In the genomic region with DNA sequence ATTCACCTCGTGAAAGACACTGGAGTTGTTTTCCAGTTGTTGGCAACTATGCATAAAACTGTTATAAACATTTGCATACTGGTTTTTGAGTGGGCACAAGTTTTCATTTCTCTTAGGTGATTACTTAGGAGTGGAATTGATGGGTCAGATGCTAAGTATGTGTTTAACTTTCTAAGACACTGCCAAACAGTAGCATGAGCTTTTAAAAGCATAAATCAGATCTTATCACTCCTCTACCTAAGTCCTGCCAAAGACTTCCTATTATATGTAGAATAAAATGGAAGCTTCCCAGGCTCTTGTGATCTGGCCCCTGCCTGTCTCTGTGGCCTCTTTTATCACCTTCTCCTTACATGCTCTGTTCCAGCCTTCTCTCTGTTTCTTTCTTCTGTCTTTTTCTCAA, we compare ENCODE assay signal across 21 cellular contexts.
"Had no signal": no experiment of that assay in that cellular context is flagged by ENCODE, and none has a peak within 500 bp of the region (broad histone marks: within the 10 kb centered on the region; RNA-seq: fewer than 3 reads in every experiment).

No MANE protein-coding gene starts in this region.

- H3K27ac Mint-ChIP-seq: memory B cell; mesothelial cell of epicardium; natural killer cell treated with Interleukin-12 subunit alpha and Interleukin-12 subunit beta and Interleukin-15 and Interleukin-18, amount 100 ng/mL, for 72 hours; neural progenitor cell had no signal

- H3K36me3 ChIP-seq: left ventricle myocardium inferior, lower lobe of right lung, neural progenitor cell, ovary, sigmoid colon, thoracic aorta had no signal

- DNase-seq: dermis blood vessel endothelial cell; erythroblast; foreskin keratinocyte; kidney; left cardiac atrium; left ventricle myocardium inferior; lower lobe of right lung; nucleus accumbens; ovary; sigmoid colon; stimulated activated naive CD4-positive, alpha-beta T cell; stomach; substantia nigra; transverse colon had no signal

- H3K9ac ChIP-seq: neural progenitor cell had no signal

- H3K9me3 ChIP-seq: lower lobe of right lung, right atrium auricular region, sigmoid colon, stomach, thoracic aorta, transverse colon had no signal

- H3K4me1 ChIP-seq: foreskin keratinocyte, left ventricle myocardium inferior, lower lobe of right lung, right atrium auricular region, sigmoid colon had no signal

- H3K4me3 Mint-ChIP-seq: memory B cell; mesothelial cell of epicardium; natural killer cell treated with Interleukin-12 subunit alpha and Interleukin-12 subunit beta and Interleukin-15 and Interleukin-18, amount 100 ng/mL, for 72 hours; neural progenitor cell had no signal

- H3K36me3 Mint-ChIP-seq: memory B cell; natural killer cell treated with Interleukin-12 subunit alpha and Interleukin-12 subunit beta and Interleukin-15 and Interleukin-18, amount 100 ng/mL, for 72 hours; neural progenitor cell had no signal

- ATAC-seq: foreskin keratinocyte; left cardiac atrium; lower lobe of right lung; natural killer cell treated with Interleukin-12 subunit alpha and Interleukin-12 subunit beta and Interleukin-15 and Interleukin-18, amount 100 ng/mL, for 72 hours had no signal

- H3K4me2 ChIP-seq: neural progenitor cell had no signal

- H3K27ac ChIP-seq: foreskin keratinocyte, left ventricle myocardium inferior, lower lobe of right lung, neural progenitor cell, ovary, right atrium auricular region, sigmoid colon, skin epidermis, stomach, thoracic aorta had no signal

- H3K27me3 ChIP-seq: foreskin keratinocyte, neural progenitor cell, ovary, right atrium auricular region, sigmoid colon, stomach, transverse colon had no signal

- H3K4me1 Mint-ChIP-seq: memory B cell, mesothelial cell of epicardium, neural progenitor cell had no signal

- H2AFZ ChIP-seq: neural progenitor cell had no signal

- H3K4me3 ChIP-seq: left ventricle myocardium inferior, lower lobe of right lung, neural progenitor cell, ovary, right atrium auricular region, sigmoid colon, skin epidermis, stomach, thoracic aorta, transverse colon had no signal
